ENCODE assay signal across 20 cellular contexts in genomic region chr1:111535256-111536191, GRCh38. TPM values are rescaled to one million over a fixed set of nuclear protein-coding genes. Genes with fewer than 3 reads are reported as not detected.
DNase-seq lines count a peak whose midpoint lies in the region; ATAC-seq, FAIRE-seq and TF ChIP-seq lines count a peak whose summit lies in the region.
"Had no signal": no experiment of that assay in that cellular context is flagged by ENCODE, and none has a peak within 500 bp of the region (broad histone marks: within the 10 kb centered on the region; RNA-seq: fewer than 3 reads in every experiment).

No MANE protein-coding gene starts in this region.

- H3K9me3 ChIP-seq in H1 (ENCODE audit: insufficient read depth in 2 of 2, low read depth in 1 of 2, low read length in 1 of 2), result no peaks in the 10 kb centered on the region
- no peaks in the 10 kb centered on the region for H3K9me3 ChIP-seq in lower lobe of right lung
- H3K9me3 ChIP-seq: adrenal gland, neutrophil had no signal

- no peak for TF ChIP-seq EP300 in H1 (IDR thresholded peaks at IDR 0.05; ENCODE audit: borderline replicate concordance in 1 of 2, low read depth in 2 of 2, low read length in 2 of 2)

- H3K4me1 ChIP-seq in H1 (replicated peaks in 1 of 4; ENCODE audit: control insufficient read depth in 3 of 4, insufficient read depth in 4 of 4, low read length in 3 of 4) (peaks cover 0 to 10% (median 0%) of the 10 kb centered on the region in 4 experiments; a peak in 2 of 7 replicates), lower lobe of right lung (no peaks in the 10 kb centered on the region)
- H3K4me1 ChIP-seq: adrenal gland had no signal

- no peak overlapping the region for H3K14ac ChIP-seq in H1 (ENCODE audit: insufficient read length)

- no peak overlapping the region for H2BK120ac ChIP-seq in H1 (replicated peaks; ENCODE audit: low read depth, low read length)

- no peaks in the 10 kb centered on the region for H3K79me2 ChIP-seq in H1 (ENCODE audit: control insufficient read depth in 1 of 2, insufficient read depth in 2 of 2, low read length in 2 of 2)

- no peaks in the 10 kb centered on the region for H3K4me1 Mint-ChIP-seq in mesothelial cell of epicardium
- H3K4me1 Mint-ChIP-seq: IgD-negative memory B cell had no signal

- H3K9me3 Mint-ChIP-seq in mesothelial cell of epicardium, result peaks cover 9% of the 10 kb centered on the region
- H3K9me3 Mint-ChIP-seq: IgD-negative memory B cell had no signal

- TF ChIP-seq POLR2A in H1 (IDR thresholded peaks at IDR 0.05; ENCODE audit: control extremely low read depth in 1 of 2, low read depth in 2 of 2, low read length in 2 of 2), result no peak

- H3K9ac ChIP-seq in H1 (replicated peaks in 1 of 4; ENCODE audit: extremely low read depth in 1 of 4, low read depth in 3 of 4, low read length in 3 of 4), result no peak overlapping the region

- H2BK5ac ChIP-seq in H1 (ENCODE audit: low read depth, low read length), result no peak overlapping the region

- H3K27me3 ChIP-seq in H1 (replicated peaks in 1 of 4; ENCODE audit: control insufficient read depth in 3 of 4, extremely low read depth in 1 of 4, insufficient read depth in 3 of 4, low read length in 3 of 4), result no peaks in the 10 kb centered on the region
- no peaks in the 10 kb centered on the region for H3K27me3 ChIP-seq in lower lobe of right lung (ENCODE audit: low read depth)
- H3K27me3 ChIP-seq: adrenal gland had no signal

- H3K27ac ChIP-seq in H1 (ENCODE audit: low read depth, low read length) (no peak overlapping the region), lower lobe of right lung (peak overlapping the region; percentile 42)
- H3K27ac ChIP-seq: neutrophil had no signal

- peak overlapping the region; percentile 1; the same call in 1 of the 2 replicates for H2BK12ac ChIP-seq in H1 (ENCODE audit: low read depth, low read length)

- TF ChIP-seq RAD21 in H1 (IDR thresholded peaks at IDR 0.05 in 1 of 2, conservative IDR thresholded peaks at IDR 0.05 in 1 of 2; ENCODE audit: low read depth in 2 of 2, low read length in 2 of 2), result no peak

- no peak overlapping the region for H4K91ac ChIP-seq in H1 (replicated peaks; ENCODE audit: insufficient read length, low read length)

- H4K5ac ChIP-seq in H1 (ENCODE audit: insufficient read length, low read depth, low read length), result no peak overlapping the region

- TF ChIP-seq CTCF in H1 (IDR thresholded peaks at IDR 0.05; ENCODE audit: control extremely low read depth in 1 of 3, insufficient read depth in 1 of 3, low read depth in 1 of 3, low read length in 3 of 3), result no peak
- TF ChIP-seq CTCF in lower lobe of right lung (IDR thresholded peaks at IDR 0.05), result no peak
- no peak for TF ChIP-seq CTCF in retinal pigment epithelial cell (conservative IDR thresholded peaks at IDR 0.05; ENCODE audit: low read depth, low read length)
- TF ChIP-seq CTCF in mesothelial cell of epicardium (IDR thresholded peaks at IDR 0.05; ENCODE audit: unreplicated experiment), result no peak

- H2BK15ac ChIP-seq in H1 (ENCODE audit: low read length), result no peak overlapping the region

- H3K23ac ChIP-seq in H1 (ENCODE audit: insufficient read length), result no peak overlapping the region

- H3K27me3 Mint-ChIP-seq in mesothelial cell of epicardium (ENCODE audit: low read depth), result no peaks in the 10 kb centered on the region
- H3K27me3 Mint-ChIP-seq: IgD-negative memory B cell had no signal

- H2BK20ac ChIP-seq in H1 (ENCODE audit: low read length), result 0 out of 2 replicates have a peak overlapping the region, but pooled peaks have one; percentile 0

- no peak overlapping the region for H3K4me3 Mint-ChIP-seq in mesothelial cell of epicardium
- H3K4me3 Mint-ChIP-seq: activated T-cell treated with anti-CD3 and anti-CD28 coated beads, Interleukin-2, amount 50 U/mL, for 4 hours; IgD-negative memory B cell had no signal

- no peak overlapping the region for H3K4ac ChIP-seq in H1 (replicated peaks; ENCODE audit: insufficient read length, low read depth, low read length)

- no peak overlapping the region for H3K56ac ChIP-seq in H1 (replicated peaks; ENCODE audit: insufficient read length, low read depth, low read length)

- H3K4me3 ChIP-seq in H1 (ENCODE audit: extremely low read depth in 1 of 4, insufficient read depth in 2 of 4, low read depth in 3 of 4, low read length in 4 of 4) (no peak overlapping the region), lower lobe of right lung (no peak overlapping the region), retinal pigment epithelial cell (ENCODE audit: low read length) (no peak overlapping the region)
- H3K4me3 ChIP-seq: adrenal gland had no signal

- no peaks in the 10 kb centered on the region for H4K20me1 ChIP-seq in H1 (replicated peaks in 1 of 2; ENCODE audit: control insufficient read depth in 1 of 2, insufficient read depth in 2 of 2, low read length in 2 of 2)

- H3K23me2 ChIP-seq in H1 (ENCODE audit: low read depth, low read length), result peaks cover 2% of the 10 kb centered on the region; the same call in 1 of the 2 replicates

- ATAC-seq in lower lobe of right lung, result peak in 1 of 2 donors; percentile 32
- no peak for ATAC-seq in GM18909 (IDR thresholded peaks at IDR 0.05; ENCODE audit: poor library complexity, unreplicated experiment)
- ATAC-seq: activated T-cell treated with anti-CD3 and anti-CD28 coated beads, Interleukin-2, amount 50 U/mL, for 4 hours had no signal

- H3K36me3 Mint-ChIP-seq in mesothelial cell of epicardium, result peaks cover 2% of the 10 kb centered on the region
- H3K36me3 Mint-ChIP-seq: IgD-negative memory B cell had no signal

- DNase-seq in HuH-7 (ENCODE audit: low spot score) (peak; percentile 64), H1 (ENCODE audit: low read depth in 1 of 2, low spot score in 2 of 2) (no peak), lower lobe of right lung (no peak), retinal pigment epithelial cell (ENCODE audit: low read depth) (peak; percentile 28), DMS114 treated with DMSO at 0.1 percent for 48 hours (lab: John Stamatoyannopoulos, UW; ENCODE audit: unreplicated experiment) (no peak), amniotic stem cell (lab: John Stamatoyannopoulos, UW) (no peak), mesothelial cell of epicardium (ENCODE audit: low spot score in 2 of 2, unreplicated experiment in 2 of 2) (no peak)
- DNase-seq: activated CD4-positive, alpha-beta T cell treated with anti-CD3 and anti-CD28 coated beads for 48 hours; activated T-cell treated with anti-CD3 and anti-CD28 coated beads, Interleukin-2, amount 50 U/mL, for 4 hours; adrenal gland; kidney; NCI-H1105 treated with DMSO at 0.1 percent for 48 hours had no signal

- intact Hi-C loops in lower lobe of right lung (cut with DNase I), result no loop called here

- POLR2A ChIA-PET in H1 (lab: Charles Lee; ENCODE audit: partially characterized antibody), result interaction anchor here (0.7 kb wide), 1 partner anchor 1011 kb away, joined by 3 read pairs; no protein-coding TSS in a partner anchor

- FAIRE-seq in H1 (lab: Jason Lieb, UNC), result no peak
- FAIRE-seq: D721Med, frontal cortex, kidney, RCC 7860 had no signal

- H4K8ac ChIP-seq in H1 (ENCODE audit: extremely low read depth, insufficient read depth, low read length), result no peak overlapping the region

- WGBS in H1 (ENCODE audit: extremely low coverage in 1 of 2, insufficient coverage in 1 of 2, insufficient read length in 1 of 2, insufficient replicate concordance in 2 of 2, low coverage in 1 of 2, low lambda C conversion rate in 2 of 2, missing lambda C conversion rate in 1 of 2), 2 experiments, result 91% methylated on average over 14 of the region's 14 CpGs; no CpG with 5 or more reads in 1 of the 2 experiments

- no peak overlapping the region for H2AK5ac ChIP-seq in H1 (ENCODE audit: low read depth, low read length)

- H2AFZ ChIP-seq in H1 (ENCODE audit: low read length), result peak overlapping the region; percentile 76; the same call in 1 of the 2 replicates

- H3K79me1 ChIP-seq in H1 (ENCODE audit: low read depth, low read length), result no peaks in the 10 kb centered on the region

- H3K36me3 ChIP-seq in H1 (ENCODE audit: control insufficient read depth in 2 of 4, insufficient read depth in 4 of 4, low read length in 3 of 4), result no peaks in the 10 kb centered on the region
- H3K36me3 ChIP-seq in lower lobe of right lung, result no peaks in the 10 kb centered on the region
- H3K36me3 ChIP-seq: adrenal gland, neutrophil had no signal

- no peak overlapping the region for H3K27ac Mint-ChIP-seq in mesothelial cell of epicardium
- H3K27ac Mint-ChIP-seq: IgD-negative memory B cell had no signal

- CTCF ChIA-PET in H1 (lab: Charles Lee; ENCODE audit: partially characterized antibody), result interaction anchor here (0.8 to 1.9 kb wide), 2 partner anchors 27 to 54 kb away, joined by 3 to 6 read pairs; no protein-coding TSS in a partner anchor

- no peak overlapping the region for H3K18ac ChIP-seq in H1 (ENCODE audit: extremely low read depth, low read length)

- H3K4me2 ChIP-seq in H1 (ENCODE audit: insufficient read depth in 1 of 2, low read depth in 2 of 2, low read length in 2 of 2), result no peak overlapping the region

TF ChIP-seq in H1, 55 proteins besides CTCF, POLR2A, EP300 and RAD21 (continues in another document):
- TF ChIP-seq TAF1 (IDR thresholded peaks at IDR 0.05; ENCODE audit: low read depth, low read length) (no peak), TEAD4 (IDR thresholded peaks at IDR 0.05; ENCODE audit: low read depth, low read length) (no peak), TAF7 (optimal IDR thresholded peaks at IDR 0.05; ENCODE audit: borderline replicate concordance, low read depth, low read length) (no peak)

RNA-seq across cellular contexts. Expression of gene ADORA3, which starts 32.1 kb away (rescaled TPM):
- total RNA-seq in H1 (2021; fragmentation: NEBNext Ultra II Directional; extraction: Animal tissue kit (Norgen Biotek cat#: 25700)), result not detected in 2 replicates
- polyA plus RNA-seq in H1 (2011; rRNA removed), result 0.03 TPM in 1 of 2 replicates, not detected in the other
- polyA plus RNA-seq in H1 (2011; cell fraction: cytosol; rRNA removed), result not detected
- polyA plus RNA-seq in H1 (2011; cell fraction: nucleus; rRNA removed), result not detected
- not detected in 4 replicates for polyA plus RNA-seq in H1 (2012, experiment 1 of 2)
- not detected for polyA plus RNA-seq in H1 (2012, experiment 2 of 2)
- polyA plus RNA-seq in H1 (2013, experiment 1 of 2), result not detected
- polyA plus RNA-seq in H1 (2013, experiment 2 of 2), result not detected
- polyA minus RNA-seq in H1 (2011; rRNA and poly(A)+ RNA removed), result 0.39 TPM in 1 of 2 replicates, not detected in the other
- not detected for polyA minus RNA-seq in H1 (2011; cell fraction: cytosol; rRNA and poly(A)+ RNA removed)
- not detected for polyA minus RNA-seq in H1 (2011; cell fraction: nucleus; rRNA and poly(A)+ RNA removed)
- 10.3 TPM for total RNA-seq in lower lobe of right lung
- total RNA-seq in mesothelial cell of epicardium, result not detected in 3 replicates
- total RNA-seq: activated T-cell treated with anti-CD3 and anti-CD28 coated beads, Interleukin-2, amount 50 U/mL, for 4 hours; NCI-H460 had no signal

RNA-seq across cellular contexts. Expression of gene TMIGD3, which starts 32.1 kb away (rescaled TPM):
- not detected in 2 replicates for total RNA-seq in H1 (2021; fragmentation: NEBNext Ultra II Directional; extraction: Animal tissue kit (Norgen Biotek cat#: 25700))
- not detected in 2 replicates for polyA plus RNA-seq in H1 (2011; rRNA removed)
- not detected for polyA plus RNA-seq in H1 (2011; cell fraction: cytosol; rRNA removed)
- not detected for polyA plus RNA-seq in H1 (2011; cell fraction: nucleus; rRNA removed)
- not detected in 4 replicates for polyA plus RNA-seq in H1 (2012, experiment 1 of 2)
- not detected for polyA plus RNA-seq in H1 (2012, experiment 2 of 2)
- polyA plus RNA-seq in H1 (2013, experiment 1 of 2), result not detected
- polyA plus RNA-seq in H1 (2013, experiment 2 of 2), result not detected
- not detected in 2 replicates for polyA minus RNA-seq in H1 (2011; rRNA and poly(A)+ RNA removed)
- polyA minus RNA-seq in H1 (2011; cell fraction: cytosol; rRNA and poly(A)+ RNA removed), result not detected
- polyA minus RNA-seq in H1 (2011; cell fraction: nucleus; rRNA and poly(A)+ RNA removed), result not detected
- total RNA-seq in lower lobe of right lung (9.0 TPM), mesothelial cell of epicardium (not detected in 3 replicates)
- total RNA-seq: activated T-cell treated with anti-CD3 and anti-CD28 coated beads, Interleukin-2, amount 50 U/mL, for 4 hours; NCI-H460; T-helper 2 cell treated with Interferon-gamma antibody and Interleukin-4, amounts not matched to agents 100 ng/mL and 5 ng/mL, for 36 hours had no signal
- polyA plus RNA-seq: IgD-negative memory B cell had no signal

Comparison
In these comparisons a context has a peak if more than half of its experiments do, and no peak if none do; other contexts are left out.
1. DNase-seq: peak in HuH-7 (single experiment) and retinal pigment epithelial cell (single experiment); none in H1 (0 of 2), lower lobe of right lung (single experiment), DMS114 treated with DMSO at 0.1 percent for 48 hours (single experiment), amniotic stem cell (single experiment) and mesothelial cell of epicardium (0 of 2).
2. RNA of gene ADORA3, which starts 32.1 kb away (total RNA-seq): 10.3 TPM in lower lobe of right lung (single experiment); not detected in H1 and not detected in mesothelial cell of epicardium; every median in the first group is over 10 times any median in the second.